In the genomic region with DNA sequence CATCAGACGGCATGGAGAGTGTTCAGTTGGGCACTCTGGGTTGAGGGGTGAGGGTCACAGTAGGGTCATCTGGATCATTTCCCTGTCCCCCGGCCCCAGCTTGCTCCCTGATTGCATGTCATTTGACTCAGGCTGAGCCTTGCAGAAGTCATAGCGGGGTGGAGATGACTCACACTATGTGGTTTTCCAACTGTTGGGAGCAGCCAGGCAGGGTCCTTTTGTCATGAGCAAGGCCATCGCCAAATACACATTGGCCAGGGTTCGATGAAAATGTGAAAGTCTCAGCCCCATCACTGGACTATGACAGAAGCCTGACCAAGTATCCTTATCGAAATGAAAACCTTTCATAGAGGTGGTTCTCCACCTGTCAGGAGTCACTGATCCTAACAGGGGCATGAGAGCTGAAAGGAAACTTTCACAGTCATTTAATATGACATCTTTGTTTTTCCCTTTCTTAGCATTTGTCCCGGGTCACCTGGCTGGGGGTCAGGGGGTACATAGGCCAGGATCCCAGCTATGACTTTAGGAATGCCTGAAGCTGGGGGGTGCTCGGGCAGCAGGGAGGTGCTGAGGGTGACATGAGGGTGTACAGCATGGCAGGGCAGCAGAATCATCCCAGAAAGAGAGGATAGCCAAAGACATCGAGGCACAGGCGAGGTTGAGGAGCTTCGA, we compare ENCODE assay signal across 1 cellular context.
TF ChIP-seq lines count a peak whose summit lies in the region.

No MANE protein-coding gene starts in this region.

TF ChIP-seq in K562, 482 proteins besides CTCF, POLR2A, EP300 and RAD21 (continued from another document):
- TF ChIP-seq, protein P1, sequence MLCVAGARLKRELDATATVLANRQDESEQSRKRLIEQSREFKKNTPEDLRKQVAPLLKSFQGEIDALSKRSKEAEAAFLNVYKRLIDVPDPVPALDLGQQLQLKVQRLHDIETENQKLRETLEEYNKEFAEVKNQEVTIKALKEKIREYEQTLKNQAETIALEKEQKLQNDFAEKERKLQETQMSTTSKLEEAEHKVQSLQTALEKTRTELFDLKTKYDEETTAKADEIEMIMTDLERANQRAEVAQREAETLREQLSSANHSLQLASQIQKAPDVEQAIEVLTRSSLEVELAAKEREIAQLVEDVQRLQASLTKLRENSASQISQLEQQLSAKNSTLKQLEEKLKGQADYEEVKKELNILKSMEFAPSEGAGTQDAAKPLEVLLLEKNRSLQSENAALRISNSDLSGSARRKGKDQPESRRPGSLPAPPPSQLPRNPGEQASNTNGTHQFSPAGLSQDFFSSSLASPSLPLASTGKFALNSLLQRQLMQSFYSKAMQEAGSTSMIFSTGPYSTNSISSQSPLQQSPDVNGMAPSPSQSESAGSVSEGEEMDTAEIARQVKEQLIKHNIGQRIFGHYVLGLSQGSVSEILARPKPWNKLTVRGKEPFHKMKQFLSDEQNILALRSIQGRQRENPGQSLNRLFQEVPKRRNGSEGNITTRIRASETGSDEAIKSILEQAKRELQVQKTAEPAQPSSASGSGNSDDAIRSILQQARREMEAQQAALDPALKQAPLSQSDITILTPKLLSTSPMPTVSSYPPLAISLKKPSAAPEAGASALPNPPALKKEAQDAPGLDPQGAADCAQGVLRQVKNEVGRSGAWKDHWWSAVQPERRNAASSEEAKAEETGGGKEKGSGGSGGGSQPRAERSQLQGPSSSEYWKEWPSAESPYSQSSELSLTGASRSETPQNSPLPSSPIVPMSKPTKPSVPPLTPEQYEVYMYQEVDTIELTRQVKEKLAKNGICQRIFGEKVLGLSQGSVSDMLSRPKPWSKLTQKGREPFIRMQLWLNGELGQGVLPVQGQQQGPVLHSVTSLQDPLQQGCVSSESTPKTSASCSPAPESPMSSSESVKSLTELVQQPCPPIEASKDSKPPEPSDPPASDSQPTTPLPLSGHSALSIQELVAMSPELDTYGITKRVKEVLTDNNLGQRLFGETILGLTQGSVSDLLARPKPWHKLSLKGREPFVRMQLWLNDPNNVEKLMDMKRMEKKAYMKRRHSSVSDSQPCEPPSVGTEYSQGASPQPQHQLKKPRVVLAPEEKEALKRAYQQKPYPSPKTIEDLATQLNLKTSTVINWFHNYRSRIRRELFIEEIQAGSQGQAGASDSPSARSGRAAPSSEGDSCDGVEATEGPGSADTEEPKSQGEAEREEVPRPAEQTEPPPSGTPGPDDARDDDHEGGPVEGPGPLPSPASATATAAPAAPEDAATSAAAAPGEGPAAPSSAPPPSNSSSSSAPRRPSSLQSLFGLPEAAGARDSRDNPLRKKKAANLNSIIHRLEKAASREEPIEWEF (CRISPR knock-in tag; IDR thresholded peaks at IDR 0.05) = no peak
- TF ChIP-seq NCOA6 (IDR thresholded peaks at IDR 0.05) = no peak
- no peak for TF ChIP-seq CCAR2 (IDR thresholded peaks at IDR 0.05; ENCODE audit: low read depth, low read length)
- TF ChIP-seq GATAD2B (IDR thresholded peaks at IDR 0.05; ENCODE audit: borderline replicate concordance) = no peak
- no peak for TF ChIP-seq ZNF445 (CRISPR knock-in tag; IDR thresholded peaks at IDR 0.05; ENCODE audit: low read depth)
- peak; percentile 41 for TF ChIP-seq TCF3 (CRISPR knock-in tag; IDR thresholded peaks at IDR 0.05)
- TF ChIP-seq HMG20A (CRISPR knock-in tag; conservative IDR thresholded peaks at IDR 0.05) = no peak
- TF ChIP-seq NR4A1 (CRISPR knock-in tag; IDR thresholded peaks at IDR 0.05) = no peak
- peak; percentile 94 for TF ChIP-seq NR4A1 (tag; IDR thresholded peaks at IDR 0.05)
- TF ChIP-seq, protein P2, sequence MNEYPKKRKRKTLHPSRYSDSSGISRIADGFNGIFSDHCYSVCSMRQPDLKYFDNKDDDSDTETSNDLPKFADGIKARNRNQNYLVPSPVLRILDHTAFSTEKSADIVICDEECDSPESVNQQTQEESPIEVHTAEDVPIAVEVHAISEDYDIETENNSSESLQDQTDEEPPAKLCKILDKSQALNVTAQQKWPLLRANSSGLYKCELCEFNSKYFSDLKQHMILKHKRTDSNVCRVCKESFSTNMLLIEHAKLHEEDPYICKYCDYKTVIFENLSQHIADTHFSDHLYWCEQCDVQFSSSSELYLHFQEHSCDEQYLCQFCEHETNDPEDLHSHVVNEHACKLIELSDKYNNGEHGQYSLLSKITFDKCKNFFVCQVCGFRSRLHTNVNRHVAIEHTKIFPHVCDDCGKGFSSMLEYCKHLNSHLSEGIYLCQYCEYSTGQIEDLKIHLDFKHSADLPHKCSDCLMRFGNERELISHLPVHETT (CRISPR knock-in tag; conservative IDR thresholded peaks at IDR 0.05 in 1 of 2, IDR thresholded peaks at IDR 0.05 in 1 of 2) = peak in 1 of 2 experiments; percentile 88; a peak in 2 of 4 replicates
- no peak for TF ChIP-seq RBM15 (IDR thresholded peaks at IDR 0.05; ENCODE audit: insufficient read depth, low read length)
- TF ChIP-seq, protein P3, sequence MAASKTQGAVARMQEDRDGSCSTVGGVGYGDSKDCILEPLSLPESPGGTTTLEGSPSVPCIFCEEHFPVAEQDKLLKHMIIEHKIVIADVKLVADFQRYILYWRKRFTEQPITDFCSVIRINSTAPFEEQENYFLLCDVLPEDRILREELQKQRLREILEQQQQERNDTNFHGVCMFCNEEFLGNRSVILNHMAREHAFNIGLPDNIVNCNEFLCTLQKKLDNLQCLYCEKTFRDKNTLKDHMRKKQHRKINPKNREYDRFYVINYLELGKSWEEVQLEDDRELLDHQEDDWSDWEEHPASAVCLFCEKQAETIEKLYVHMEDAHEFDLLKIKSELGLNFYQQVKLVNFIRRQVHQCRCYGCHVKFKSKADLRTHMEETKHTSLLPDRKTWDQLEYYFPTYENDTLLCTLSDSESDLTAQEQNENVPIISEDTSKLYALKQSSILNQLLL (CRISPR knock-in tag; IDR thresholded peaks at IDR 0.05; ENCODE audit: borderline replicate concordance) = no peak
- no peak for TF ChIP-seq ZNF174 (CRISPR knock-in tag; IDR thresholded peaks at IDR 0.05)
- no peak for TF ChIP-seq HOXB6 (CRISPR knock-in tag; IDR thresholded peaks at IDR 0.05; ENCODE audit: borderline replicate concordance)
- TF ChIP-seq CBX3 (IDR thresholded peaks at IDR 0.05; ENCODE audit: borderline replicate concordance in 1 of 2, low read length in 2 of 2) = no peak
- no peak for TF ChIP-seq SNRNP70 (optimal IDR thresholded peaks at IDR 0.05; ENCODE audit: low read depth, low read length)
- peak; percentile 76 for TF ChIP-seq ZNF140 (CRISPR knock-in tag; IDR thresholded peaks at IDR 0.05)
- peak; percentile 45; the same call in 1 of the 2 replicates for TF ChIP-seq MTA3 (IDR thresholded peaks at IDR 0.05; ENCODE audit: borderline replicate concordance)
- no peak for TF ChIP-seq HLTF (IDR thresholded peaks at IDR 0.05)
- no peak for TF ChIP-seq CBX5 (IDR thresholded peaks at IDR 0.05; ENCODE audit: borderline replicate concordance, low read depth)
- TF ChIP-seq RBM34 (IDR thresholded peaks at IDR 0.05; ENCODE audit: borderline replicate concordance, insufficient read depth, low read length) = no peak
- no peak for TF ChIP-seq ZNF143 (CRISPR knock-in tag; IDR thresholded peaks at IDR 0.05)
- TF ChIP-seq SRSF1 (IDR thresholded peaks at IDR 0.05; ENCODE audit: low read depth, low read length) = no peak
- peak; percentile 88 for TF ChIP-seq PTRF (tag; IDR thresholded peaks at IDR 0.05)
- TF ChIP-seq SMC3 (conservative IDR thresholded peaks at IDR 0.05; ENCODE audit: insufficient read depth, low read depth, low read length) = no peak
- no peak for TF ChIP-seq SP2 (IDR thresholded peaks at IDR 0.05; ENCODE audit: extremely low read depth, low read depth, low read length, poor library complexity, severe bottlenecking)
- no peak for TF ChIP-seq ZKSCAN3 (CRISPR knock-in tag; IDR thresholded peaks at IDR 0.05)
- no peak for TF ChIP-seq KLF13 (tag; IDR thresholded peaks at IDR 0.05; ENCODE audit: borderline replicate concordance, low read depth)
- no peak for TF ChIP-seq KAT8 (IDR thresholded peaks at IDR 0.05; ENCODE audit: low read depth)
- no peak for TF ChIP-seq PCBP1 (IDR thresholded peaks at IDR 0.05; ENCODE audit: low read depth, low read length, poor library complexity, severe bottlenecking)
- TF ChIP-seq NR1H2 (CRISPR knock-in tag; IDR thresholded peaks at IDR 0.05) = no peak
- no peak for TF ChIP-seq ZNF354B (CRISPR knock-in tag; IDR thresholded peaks at IDR 0.05)
TF ChIP-seq in K562: peak in this region for 127.
